In the genomic region with DNA sequence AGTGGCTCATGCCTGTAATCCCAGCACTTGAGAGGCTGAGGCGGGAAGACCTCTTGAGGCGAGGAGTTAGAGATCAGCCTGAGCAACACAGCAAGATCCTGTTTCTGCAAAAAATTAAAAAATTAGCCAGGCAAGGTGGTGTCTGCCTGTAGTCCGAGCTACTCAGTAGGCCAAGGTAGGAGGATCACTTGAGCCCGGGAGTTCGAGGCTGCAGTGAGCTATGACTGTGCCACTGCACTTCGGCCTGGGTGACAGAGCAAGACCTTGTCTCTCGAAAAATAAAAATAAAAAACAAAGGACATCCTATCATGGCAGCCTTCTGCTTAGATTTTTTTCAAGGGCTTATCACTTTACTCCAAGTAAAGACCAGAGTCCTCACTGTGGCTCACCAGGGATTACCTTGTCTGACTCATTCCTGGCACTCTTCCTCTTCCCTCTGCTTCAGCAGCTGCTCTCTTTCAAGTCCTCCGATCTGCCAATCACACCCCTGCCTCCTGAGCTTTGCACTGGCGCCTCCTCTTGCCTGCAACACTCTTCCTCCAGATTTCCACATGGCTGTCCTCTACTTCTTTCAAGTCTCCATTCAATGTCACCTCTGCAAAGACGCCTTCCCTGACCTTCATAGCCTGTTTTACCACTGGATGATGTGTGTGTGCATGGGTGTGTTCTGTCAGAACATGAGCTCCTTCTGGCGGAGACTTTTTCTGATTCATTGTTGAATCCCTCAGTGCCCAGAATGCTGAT, we compare ENCODE assay signal across 12 cellular contexts. TPM values are rescaled to one million over a fixed set of nuclear protein-coding genes. Genes with fewer than 3 reads are reported as not detected.
A peak's percentile ranks its signal among the peaks of the same experiment; 100 is the strongest.
DNase-seq lines count a peak whose midpoint lies in the region; ATAC-seq, FAIRE-seq and TF ChIP-seq lines count a peak whose summit lies in the region.
"Had no signal": no experiment of that assay in that cellular context is flagged by ENCODE, and none has a peak within 500 bp of the region (broad histone marks: within the 10 kb centered on the region; RNA-seq: fewer than 3 reads in every experiment).

No MANE protein-coding gene starts in this region.

- H4K20me1 ChIP-seq in keratinocyte (ENCODE audit: control insufficient read depth, extremely low read depth, insufficient read depth, low read length), result no peaks in the 10 kb centered on the region

- dilution Hi-C loops in keratinocyte (cut with MboI; ENCODE audit: extremely low pct_ligation_motif_present, low sequenced_read_pairs), result no loop called here

- H3K36me3 ChIP-seq in keratinocyte (ENCODE audit: control insufficient read depth in 2 of 2, extremely low read depth in 1 of 2, insufficient read depth in 2 of 2, low read length in 2 of 2) (no peaks in the 10 kb centered on the region), prostate gland (no peaks in the 10 kb centered on the region)

- no peaks in the 10 kb centered on the region for H3K27me3 ChIP-seq in keratinocyte (ENCODE audit: control insufficient read depth, extremely low read depth, insufficient read depth, low read length)
- no peaks in the 10 kb centered on the region for H3K27me3 ChIP-seq in prostate gland (replicated peaks; ENCODE audit: insufficient read depth)

- DNase-seq in Caki2 (ENCODE audit: low read depth), result peak; percentile 51
- DNase-seq in LHCN-M2 (ENCODE audit: low read depth), result peak; percentile 92
- peak; percentile 56 for DNase-seq in amniotic stem cell (lab: John Stamatoyannopoulos, UW)
- no peak for DNase-seq in keratinocyte (ENCODE audit: low read depth, low spot score)
- DNase-seq in prostate gland (ENCODE audit: low spot score), result no peak
- no peak for DNase-seq in SIG-M5 treated with dmso at 0.1 percent for 504 hours (lab: John Stamatoyannopoulos, UW; ENCODE audit: unreplicated experiment)
- DNase-seq: COR-L47; NCI-H510A treated with DMSO at 0.1 percent for 48 hours; stimulated activated naive CD8-positive, alpha-beta T cell treated with anti-CD3 and anti-CD28 coated beads, Interleukin-15, Interleukin-2, amounts not matched to agents 100 U/mL and 50 U/mL, for 24 hours had no signal

- TF ChIP-seq CTCF in keratinocyte (optimal IDR thresholded peaks at IDR 0.05 in 1 of 3, IDR thresholded peaks at IDR 0.05 in 1 of 3, conservative IDR thresholded peaks at IDR 0.05 in 1 of 3; ENCODE audit: extremely low read depth in 1 of 3, insufficient read depth in 2 of 3, low read length in 3 of 3), result peak in 2 of 3 experiments; percentile 47 to 49
- TF ChIP-seq CTCF in prostate gland (IDR thresholded peaks at IDR 0.05), result no peak

- no peak overlapping the region for H2AFZ ChIP-seq in keratinocyte (ENCODE audit: control insufficient read depth, low read length)

- H3K4me2 ChIP-seq in keratinocyte (ENCODE audit: control insufficient read depth, extremely low read depth, insufficient read depth, low read depth, low read length), result peak overlapping the region; percentile 46

- H3K4me1 ChIP-seq in keratinocyte (ENCODE audit: control insufficient read depth, extremely low read depth, insufficient read depth, low read length) (peaks cover 22% of the 10 kb centered on the region), prostate gland (replicated peaks) (no peaks in the 10 kb centered on the region)

- WGBS in prostate gland, result 92% methylated on average over 11 of the region's 11 CpGs

- no peak overlapping the region for H3K9ac ChIP-seq in keratinocyte (ENCODE audit: control insufficient read depth, extremely low read depth, insufficient read depth, low read length)

- intact Hi-C loops in prostate gland (cut with DNase I), result no loop called here

- peak overlapping the region; percentile 23 for H3K27ac ChIP-seq in keratinocyte (ENCODE audit: control insufficient read depth, insufficient read depth, low read length)
- no peak overlapping the region for H3K27ac ChIP-seq in prostate gland

- in situ Hi-C loops in Caki2 (cut with HindIII; ENCODE audit: low pct_unique_long_range_greater_than_20kb, low sequenced_read_pairs), result no loop called here

- no peaks in the 10 kb centered on the region for H3K79me2 ChIP-seq in keratinocyte (ENCODE audit: control insufficient read depth, insufficient read depth, low read length)

- H3K9me1 ChIP-seq in keratinocyte (ENCODE audit: control insufficient read depth, extremely low read depth, insufficient read depth, low read length), result no peaks in the 10 kb centered on the region

- H3K9me3 ChIP-seq in keratinocyte (ENCODE audit: control insufficient read depth, low read depth, low read length) (no peaks in the 10 kb centered on the region), prostate gland (no peaks in the 10 kb centered on the region)

- FAIRE-seq in keratinocyte (lab: Jason Lieb, UNC), result peak; percentile 79
- FAIRE-seq: islet of Langerhans had no signal

- ATAC-seq in HG02642 (IDR thresholded peaks at IDR 0.05; ENCODE audit: poor library complexity, unreplicated experiment) (no peak), GM21737 (IDR thresholded peaks at IDR 0.05; ENCODE audit: unreplicated experiment) (no peak)
- ATAC-seq: stimulated activated naive CD8-positive, alpha-beta T cell treated with anti-CD3 and anti-CD28 coated beads, Interleukin-15, Interleukin-2, amounts not matched to agents 100 U/mL and 50 U/mL, for 24 hours had no signal

- no peak overlapping the region for H3K4me3 ChIP-seq in keratinocyte (ENCODE audit: control insufficient read depth in 2 of 3, extremely low read depth in 1 of 3, insufficient read depth in 2 of 3, low read depth in 1 of 3, low read length in 3 of 3)
- no peak overlapping the region for H3K4me3 ChIP-seq in prostate gland

- no peak for TF ChIP-seq POLR2A in prostate gland (IDR thresholded peaks at IDR 0.05)

RNA-seq across cellular contexts. Expression of gene PRTFDC1, which starts 7.7 kb away (rescaled TPM):
- 7.9 and 9.8 TPM in 2 replicates for total RNA-seq in Caki2 (2014; rRNA removed; shearing (Covaris generic); ENCODE audit: low replicate concordance)
- total RNA-seq in LHCN-M2 (2014; rRNA removed) (1.6 and 2.2 TPM in 2 replicates), prostate gland (1 to 10 TPM in 1 of 2 donors, under 1 TPM in 1; 0.80 to 2.0 TPM)
- polyA plus RNA-seq in LHCN-M2 (2012), result 1.3 TPM
- polyA plus RNA-seq in keratinocyte, result 1.4 to 2.2 TPM (median 1.8 TPM) in 3 replicates
- polyA plus RNA-seq in keratinocyte (2011; ENCODE audit: low read depth), result 0.26 TPM
- 1.2 and 2.1 TPM in 2 replicates for polyA plus RNA-seq in keratinocyte (2011; cell fraction: cytosol; rRNA removed)
- 1.0 and 1.3 TPM in 2 replicates for polyA plus RNA-seq in keratinocyte (2011; cell fraction: nucleus; rRNA removed)
- polyA plus RNA-seq in keratinocyte (2012; ENCODE audit: low replicate concordance), result 0.16 and 1.8 TPM in 2 replicates
- 0.26 to 1.7 TPM (median 0.99 TPM) in 3 replicates for polyA minus RNA-seq in keratinocyte
- not detected for polyA minus RNA-seq in keratinocyte (2011; cell fraction: cytosol; rRNA and poly(A)+ RNA removed)
- 0.53 TPM in 1 of 2 replicates, not detected in the other for polyA minus RNA-seq in keratinocyte (2011; cell fraction: nucleus; rRNA and poly(A)+ RNA removed)

Comparison
In these comparisons a context has a peak if more than half of its experiments do, and no peak if none do; other contexts are left out.
1. DNase-seq: peak in Caki2 (single experiment), LHCN-M2 (single experiment) and amniotic stem cell (single experiment); none in keratinocyte (single experiment), prostate gland (single experiment) and SIG-M5 treated with dmso at 0.1 percent for 504 hours (single experiment).
2. CTCF ChIP-seq: peak in keratinocyte (2 of 3); none in prostate gland (0 of 4).